15 cellular contexts compared by ENCODE assay signal in the genomic region with DNA sequence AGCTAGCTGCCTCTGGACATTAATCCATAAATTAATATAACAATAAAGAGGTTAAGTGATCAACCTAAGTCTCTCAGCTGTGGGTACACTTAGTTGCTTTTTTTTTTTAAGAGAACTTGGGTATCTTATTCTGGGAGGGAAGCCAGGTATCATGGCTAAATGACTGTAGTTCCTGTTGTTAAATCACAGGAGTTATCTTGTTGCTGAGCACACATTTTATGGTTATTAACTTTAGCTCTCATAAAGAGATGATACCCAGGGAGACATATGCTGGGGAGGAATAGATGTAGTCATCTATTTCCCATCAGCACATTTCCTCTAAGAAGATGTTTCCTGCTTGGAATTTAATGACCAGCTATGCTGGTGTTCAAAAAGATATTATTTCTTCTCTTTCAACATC.
"Had no signal": no experiment of that assay in that cellular context is flagged by ENCODE, and none has a peak within 500 bp of the region (broad histone marks: within the 10 kb centered on the region; RNA-seq: fewer than 3 reads in every experiment).

No MANE protein-coding gene starts in this region.

- H3K36me3 ChIP-seq: esophagus muscularis mucosa, gastroesophageal sphincter, neutrophil, ovary had no signal

- H3K4me3 ChIP-seq: esophagus muscularis mucosa, gastroesophageal sphincter, mucosa of descending colon, ovary, smooth muscle cell had no signal

- H3K27ac ChIP-seq: epithelial cell of prostate, esophagus muscularis mucosa, gastroesophageal sphincter, neutrophil, ovary had no signal

- H3K9me3 ChIP-seq: esophagus muscularis mucosa, gastroesophageal sphincter, mucosa of descending colon, neutrophil, ovary had no signal

- H3K27me3 ChIP-seq: esophagus muscularis mucosa, gastroesophageal sphincter, neutrophil, ovary had no signal

- DNase-seq: effector memory CD8-positive, alpha-beta T cell; left colon; mammary epithelial cell; mucosa of descending colon; naive thymus-derived CD8-positive, alpha-beta T cell; ovary; right cardiac atrium; stimulated activated CD4-positive, alpha-beta T cell treated with anti-CD3 and anti-CD28 coated beads, Interleukin-2, amount 100 ng/mL, for 48 hours; stimulated activated naive CD4-positive, alpha-beta T cell treated with Interleukin-2 at 50 U/mL for 16 hours; trophoblast cell had no signal

- ATAC-seq: effector memory CD8-positive, alpha-beta T cell; gastroesophageal sphincter; left colon; mucosa of descending colon; naive thymus-derived CD8-positive, alpha-beta T cell; right cardiac atrium had no signal

- H3K4me1 ChIP-seq: gastroesophageal sphincter had no signal
